21 cellular contexts compared by ENCODE assay signal in the genomic region with DNA sequence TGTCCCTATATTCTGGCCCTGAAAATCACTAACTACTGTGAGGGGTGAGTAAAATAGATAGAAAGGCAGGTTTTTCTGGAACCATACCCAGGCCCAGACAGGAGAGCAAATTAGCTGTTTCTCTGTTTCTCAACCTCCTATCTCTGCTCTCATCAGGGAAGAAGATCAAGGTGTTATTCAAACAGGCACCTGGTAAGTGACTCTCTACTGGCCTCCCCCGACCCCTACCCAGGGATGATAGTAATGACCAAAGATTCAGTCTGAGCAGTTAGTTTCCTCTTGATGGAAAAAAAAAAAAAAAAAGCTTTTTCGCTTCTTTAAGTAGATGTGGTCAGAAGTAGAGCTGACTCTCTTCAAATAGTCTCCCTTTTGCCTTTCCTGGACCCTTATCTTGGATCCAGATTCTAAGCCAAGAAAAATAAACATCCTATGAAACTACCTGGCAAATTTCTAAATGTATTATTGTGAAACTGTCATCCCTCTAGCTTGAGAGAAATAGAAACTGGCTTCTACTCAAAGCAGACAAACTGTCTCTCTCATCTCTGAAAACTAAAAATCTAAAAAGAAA. TPM values are rescaled to one million over a fixed set of nuclear protein-coding genes. Genes with fewer than 3 reads are reported as not detected.
A peak's percentile ranks its signal among the peaks of the same experiment; 100 is the strongest.
DNase-seq lines count a peak whose midpoint lies in the region; ATAC-seq and TF ChIP-seq lines count a peak whose summit lies in the region.
"Had no signal": no experiment of that assay in that cellular context is flagged by ENCODE, and none has a peak within 500 bp of the region (broad histone marks: within the 10 kb centered on the region; RNA-seq: fewer than 3 reads in every experiment).

No MANE protein-coding gene starts in this region.

- H3K9me3 ChIP-seq in breast epithelium, result no peaks in the 10 kb centered on the region
- H3K9me3 ChIP-seq in smooth muscle cell (replicated peaks; ENCODE audit: low read depth), result no peaks in the 10 kb centered on the region
- H3K9me3 ChIP-seq: A549 had no signal

- H4K20me1 ChIP-seq in smooth muscle cell (ENCODE audit: low read depth), result no peaks in the 10 kb centered on the region

- H3K27ac Mint-ChIP-seq in MCF 10A (ENCODE audit: low read depth, unreplicated experiment) (no peak overlapping the region), WTC11 (no peak overlapping the region)
- H3K27ac Mint-ChIP-seq: CD14-positive monocyte; CD4-positive, alpha-beta memory T cell; H9; IgD-negative memory B cell had no signal

- ATAC-seq in WTC11, result peak; percentile 39
- ATAC-seq in GM21423 (IDR thresholded peaks at IDR 0.05; ENCODE audit: unreplicated experiment), result no peak
- ATAC-seq in HG03521 (IDR thresholded peaks at IDR 0.05; ENCODE audit: unreplicated experiment), result no peak
- ATAC-seq: A549, HepG2 had no signal

- no peaks in the 10 kb centered on the region for H3F3A ChIP-seq in smooth muscle cell (ENCODE audit: low read depth)

- H3K4me3 ChIP-seq in breast epithelium (no peak overlapping the region), smooth muscle cell (no peak overlapping the region)
- H3K4me3 ChIP-seq: A549 had no signal

- BruUV-seq in MCF 10A (replicated peaks; lab: Mats Ljungman, UMichigan), result no TSS peak

- TF ChIP-seq CTCF in MCF 10A (IDR thresholded peaks at IDR 0.05; ENCODE audit: unreplicated experiment) (no peak), breast epithelium (IDR thresholded peaks at IDR 0.05) (no peak), WTC11 (IDR thresholded peaks at IDR 0.05) (no peak), smooth muscle cell (IDR thresholded peaks at IDR 0.05; ENCODE audit: borderline replicate concordance, insufficient read depth, poor library complexity, severe bottlenecking) (no peak)

- H3K4me2 ChIP-seq in smooth muscle cell, result peak overlapping the region; percentile 16
- H3K4me2 ChIP-seq: A549 had no signal

- H3K4me1 ChIP-seq in breast epithelium, result no peaks in the 10 kb centered on the region
- peaks cover 4% of the 10 kb centered on the region for H3K4me1 ChIP-seq in smooth muscle cell (ENCODE audit: low read depth)
- H3K4me1 ChIP-seq: A549 had no signal

- DNase-seq in MCF 10A (ENCODE audit: unreplicated experiment) (peak; percentile 4), breast epithelium (ENCODE audit: low spot score in 2 of 2) (no peak), WTC11 (ENCODE audit: low spot score) (no peak), iPS-NIHi7 (ENCODE audit: extremely low spot score) (peak; percentile 21), smooth muscle cell (lab: John Stamatoyannopoulos, UW; ENCODE audit: unreplicated experiment) (no peak), NCI-H1105 treated with DMSO at 0.1 percent for 48 hours (lab: John Stamatoyannopoulos, UW) (no peak)
- DNase-seq: AML-193; CD4-positive, alpha-beta memory T cell; DMS153; DMS79; GDM1; H9 had no signal

- no peaks in the 10 kb centered on the region for H3K79me2 ChIP-seq in smooth muscle cell (ENCODE audit: low read depth)

- intact Hi-C loops in MCF 10A (cut with micrococcal nuclease), result no loop called here
- intact Hi-C loops in breast epithelium (cut with DNase I; ENCODE audit: low total_unique reads), result no loop called here

- TF ChIP-seq POLR2A in breast epithelium (IDR thresholded peaks at IDR 0.05), result no peak

- H3K9ac ChIP-seq in smooth muscle cell (ENCODE audit: low read depth), result no peak overlapping the region

- H3K27me3 ChIP-seq in breast epithelium (no peaks in the 10 kb centered on the region), smooth muscle cell (ENCODE audit: low read depth) (no peaks in the 10 kb centered on the region)

- H2AFZ ChIP-seq in smooth muscle cell (ENCODE audit: low read depth), result no peak overlapping the region

- POLR2A ChIA-PET in MCF 10A (lab: Yijun Ruan, JAX), result interaction anchor here (0.7 kb wide), 1 partner anchor 811 kb away, joined by 3 read pairs; no protein-coding TSS in a partner anchor
- POLR2A ChIA-PET in WTC11 (lab: Charles Lee), result interaction anchor here (0.6 kb wide), 1 partner anchor 1423 kb away, joined by 3 read pairs; no protein-coding TSS in a partner anchor

- H3K27me3 Mint-ChIP-seq in MCF 10A (ENCODE audit: insufficient read depth, unreplicated experiment) (no peaks in the 10 kb centered on the region), WTC11 (ENCODE audit: low read depth) (no peaks in the 10 kb centered on the region)
- H3K27me3 Mint-ChIP-seq: CD4-positive, alpha-beta memory T cell; IgD-negative memory B cell had no signal

- CTCF ChIA-PET in MCF 10A (lab: Yijun Ruan, JAX), result interaction anchor here (0.8 to 1.3 kb wide), 3 partner anchors 11 to 1075 kb away, joined by 3 to 5 read pairs (median 3); no protein-coding TSS in a partner anchor
- CTCF ChIA-PET in WTC11 (lab: Charles Lee), result interaction anchor here (0.6 to 1.2 kb wide), 2 partner anchors 274 to 1155 kb away, joined by 4 read pairs; no protein-coding TSS in a partner anchor

- H3K36me3 Mint-ChIP-seq in MCF 10A (ENCODE audit: insufficient read depth, unreplicated experiment), result no peaks in the 10 kb centered on the region
- no peaks in the 10 kb centered on the region for H3K36me3 Mint-ChIP-seq in WTC11
- H3K36me3 Mint-ChIP-seq: CD14-positive monocyte; CD4-positive, alpha-beta memory T cell; IgD-negative memory B cell had no signal

- H3K27ac ChIP-seq in breast epithelium, result no peak overlapping the region
- H3K27ac ChIP-seq in smooth muscle cell (ENCODE audit: low read depth), result no peak overlapping the region
- H3K27ac ChIP-seq: 22Rv1, A549 had no signal

- H3K4me3 Mint-ChIP-seq in MCF 10A (ENCODE audit: unreplicated experiment) (no peak overlapping the region), WTC11 (no peak overlapping the region)
- H3K4me3 Mint-ChIP-seq: CD14-positive monocyte; CD4-positive, alpha-beta memory T cell; H9; IgD-negative memory B cell had no signal

- H3K9me3 Mint-ChIP-seq in MCF 10A (ENCODE audit: unreplicated experiment), result no peaks in the 10 kb centered on the region
- peaks cover under 1% of the 10 kb centered on the region; the same call in 1 of the 2 replicates for H3K9me3 Mint-ChIP-seq in WTC11
- H3K9me3 Mint-ChIP-seq: CD14-positive monocyte, H9, IgD-negative memory B cell had no signal

- H3K36me3 ChIP-seq in breast epithelium (no peaks in the 10 kb centered on the region), smooth muscle cell (ENCODE audit: low read depth) (no peaks in the 10 kb centered on the region)

- 45% methylated on average over 2 of the region's 2 CpGs for WGBS in smooth muscle cell (ENCODE audit: low lambda C conversion rate)

- peaks cover 5% of the 10 kb centered on the region for H3K4me1 Mint-ChIP-seq in MCF 10A (ENCODE audit: insufficient read depth, unreplicated experiment)
- peaks cover 40% of the 10 kb centered on the region for H3K4me1 Mint-ChIP-seq in WTC11
- H3K4me1 Mint-ChIP-seq: CD14-positive monocyte; CD4-positive, alpha-beta memory T cell; IgD-negative memory B cell had no signal

TF ChIP-seq in WTC11, 78 proteins besides CTCF, POLR2A, EP300 and RAD21 (continues in another document):
- TF ChIP-seq GTF2I (CRISPR knock-in tag; conservative IDR thresholded peaks at IDR 0.05) (no peak), ATF1 (CRISPR knock-in tag; IDR thresholded peaks at IDR 0.05) (no peak), GABPB1 (CRISPR knock-in tag; IDR thresholded peaks at IDR 0.05) (no peak)
- TF ChIP-seq, protein P1, sequence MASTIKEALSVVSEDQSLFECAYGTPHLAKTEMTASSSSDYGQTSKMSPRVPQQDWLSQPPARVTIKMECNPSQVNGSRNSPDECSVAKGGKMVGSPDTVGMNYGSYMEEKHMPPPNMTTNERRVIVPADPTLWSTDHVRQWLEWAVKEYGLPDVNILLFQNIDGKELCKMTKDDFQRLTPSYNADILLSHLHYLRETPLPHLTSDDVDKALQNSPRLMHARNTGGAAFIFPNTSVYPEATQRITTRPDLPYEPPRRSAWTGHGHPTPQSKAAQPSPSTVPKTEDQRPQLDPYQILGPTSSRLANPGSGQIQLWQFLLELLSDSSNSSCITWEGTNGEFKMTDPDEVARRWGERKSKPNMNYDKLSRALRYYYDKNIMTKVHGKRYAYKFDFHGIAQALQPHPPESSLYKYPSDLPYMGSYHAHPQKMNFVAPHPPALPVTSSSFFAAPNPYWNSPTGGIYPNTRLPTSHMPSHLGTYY (CRISPR knock-in tag; IDR thresholded peaks at IDR 0.05), result no peak
- TF ChIP-seq, protein P2, sequence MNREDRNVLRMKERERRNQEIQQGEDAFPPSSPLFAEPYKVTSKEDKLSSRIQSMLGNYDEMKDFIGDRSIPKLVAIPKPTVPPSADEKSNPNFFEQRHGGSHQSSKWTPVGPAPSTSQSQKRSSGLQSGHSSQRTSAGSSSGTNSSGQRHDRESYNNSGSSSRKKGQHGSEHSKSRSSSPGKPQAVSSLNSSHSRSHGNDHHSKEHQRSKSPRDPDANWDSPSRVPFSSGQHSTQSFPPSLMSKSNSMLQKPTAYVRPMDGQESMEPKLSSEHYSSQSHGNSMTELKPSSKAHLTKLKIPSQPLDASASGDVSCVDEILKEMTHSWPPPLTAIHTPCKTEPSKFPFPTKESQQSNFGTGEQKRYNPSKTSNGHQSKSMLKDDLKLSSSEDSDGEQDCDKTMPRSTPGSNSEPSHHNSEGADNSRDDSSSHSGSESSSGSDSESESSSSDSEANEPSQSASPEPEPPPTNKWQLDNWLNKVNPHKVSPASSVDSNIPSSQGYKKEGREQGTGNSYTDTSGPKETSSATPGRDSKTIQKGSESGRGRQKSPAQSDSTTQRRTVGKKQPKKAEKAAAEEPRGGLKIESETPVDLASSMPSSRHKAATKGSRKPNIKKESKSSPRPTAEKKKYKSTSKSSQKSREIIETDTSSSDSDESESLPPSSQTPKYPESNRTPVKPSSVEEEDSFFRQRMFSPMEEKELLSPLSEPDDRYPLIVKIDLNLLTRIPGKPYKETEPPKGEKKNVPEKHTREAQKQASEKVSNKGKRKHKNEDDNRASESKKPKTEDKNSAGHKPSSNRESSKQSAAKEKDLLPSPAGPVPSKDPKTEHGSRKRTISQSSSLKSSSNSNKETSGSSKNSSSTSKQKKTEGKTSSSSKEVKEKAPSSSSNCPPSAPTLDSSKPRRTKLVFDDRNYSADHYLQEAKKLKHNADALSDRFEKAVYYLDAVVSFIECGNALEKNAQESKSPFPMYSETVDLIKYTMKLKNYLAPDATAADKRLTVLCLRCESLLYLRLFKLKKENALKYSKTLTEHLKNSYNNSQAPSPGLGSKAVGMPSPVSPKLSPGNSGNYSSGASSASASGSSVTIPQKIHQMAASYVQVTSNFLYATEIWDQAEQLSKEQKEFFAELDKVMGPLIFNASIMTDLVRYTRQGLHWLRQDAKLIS (CRISPR knock-in tag; IDR thresholded peaks at IDR 0.05; ENCODE audit: borderline replicate concordance), result no peak

RNA-seq across cellular contexts. Expression of gene LRRC4C, which starts 9.9 kb away (rescaled TPM):
- total RNA-seq in MCF 10A (2022), result not detected in 2 replicates
- total RNA-seq in breast epithelium, result 10 to 100 TPM in 1 of 3 donors, 1 to 10 TPM in 2; 2.9 to 15.4 (median 6.6) TPM
- total RNA-seq in WTC11 (2021), result 0.41 to 1.3 TPM (median 0.72 TPM) in 3 replicates
- total RNA-seq in smooth muscle cell, result 7.3 and 9.1 TPM in 2 replicates
- polyA plus RNA-seq in smooth muscle cell, result 8.0 and 10.1 TPM in 2 replicates
- total RNA-seq: CD4-positive, alpha-beta memory T cell; Daoy; HepG2 had no signal
- polyA plus RNA-seq: A549; BJ; CD14-positive monocyte; CD4-positive, alpha-beta memory T cell; HepG2; IgD-negative memory B cell had no signal

Comparison
In these comparisons a context has a peak if more than half of its experiments do, and no peak if none do; other contexts are left out.
1. DNase-seq: peak in MCF 10A (single experiment) and iPS-NIHi7 (single experiment); none in breast epithelium (0 of 2), WTC11 (single experiment), smooth muscle cell (single experiment) and NCI-H1105 treated with DMSO at 0.1 percent for 48 hours (single experiment).